In the genomic region with DNA sequence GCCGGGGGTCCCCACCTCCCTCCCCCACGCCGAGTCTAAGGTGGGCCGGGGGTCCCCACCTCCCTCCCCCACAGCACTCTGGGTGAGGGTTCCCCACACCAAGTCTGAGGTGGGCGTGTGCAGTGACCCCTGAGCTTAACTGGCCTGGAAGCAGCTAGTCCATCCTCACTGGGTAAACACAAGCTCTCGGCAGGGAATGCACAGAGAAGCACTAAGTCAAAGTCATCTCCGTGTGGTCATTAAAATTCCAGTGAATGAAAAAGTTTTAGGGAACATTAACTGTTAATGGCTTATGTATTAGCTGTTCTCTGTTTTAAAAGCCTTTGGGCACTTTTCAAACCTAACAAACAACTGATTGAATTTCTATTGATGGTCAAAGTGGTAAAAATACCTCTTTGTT, we compare ENCODE assay signal across 18 cellular contexts. TPM values are rescaled to one million over a fixed set of nuclear protein-coding genes. Genes with fewer than 3 reads are reported as not detected.
DNase-seq lines count a peak whose midpoint lies in the region; ATAC-seq and TF ChIP-seq lines count a peak whose summit lies in the region.
"Had no signal": no experiment of that assay in that cellular context is flagged by ENCODE, and none has a peak within 500 bp of the region (broad histone marks: within the 10 kb centered on the region; RNA-seq: fewer than 3 reads in every experiment).

No MANE protein-coding gene starts in this region.

- no peak for TF ChIP-seq POLR2A in ovary (IDR thresholded peaks at IDR 0.05)

- H3K27ac ChIP-seq in cardiac muscle cell (peak overlapping the region; percentile 82), ovary (peak overlapping the region; percentile 71 to 87), urinary bladder (ENCODE audit: low read depth) (peak overlapping the region; percentile 50), endodermal cell (ENCODE audit: low read depth, low read length) (no peak overlapping the region)

- H3K36me3 ChIP-seq in cardiac muscle cell (no peaks in the 10 kb centered on the region), ovary (no peaks in the 10 kb centered on the region), urinary bladder (ENCODE audit: insufficient read depth) (no peaks in the 10 kb centered on the region), endodermal cell (ENCODE audit: control insufficient read depth, insufficient read depth, low read length) (peaks cover 31% of the 10 kb centered on the region)

- peaks cover 25% of the 10 kb centered on the region for H3K4me1 Mint-ChIP-seq in nephron progenitor cell
- no peaks in the 10 kb centered on the region for H3K4me1 Mint-ChIP-seq in endodermal cell

- DNase-seq in cardiac muscle cell (ENCODE audit: low read depth in 1 of 2, low spot score in 1 of 2) = no peak
- no peak for DNase-seq in Right ventricle myocardium superior
- peak; percentile 36 for DNase-seq in fibroblast of villous mesenchyme (ENCODE audit: low read depth)
- no peak for DNase-seq in ovary
- DNase-seq in NCI-H2227 (lab: John Stamatoyannopoulos, UW; ENCODE audit: unreplicated experiment) = no peak
- no peak for DNase-seq in nephron progenitor cell
- DNase-seq in endodermal cell = no peak
- DNase-seq: activated T-cell treated with anti-CD3 and anti-CD28 coated beads, Interleukin-2, amount 50 U/mL, for 72 hours; anterior cingulate cortex; effector CD4-positive, alpha-beta T cell; GF-D8; H7; NCI-H187; NCI-H748 treated with DMSO at 0.1 percent for 48 hours; stimulated activated CD4-positive, alpha-beta T cell treated with anti-CD3 and anti-CD28 coated beads, Interleukin-4, amount 100 ng/mL, for 1 hour; T1000 had no signal

- H3K27ac Mint-ChIP-seq in nephron progenitor cell = no peak overlapping the region
- no peak overlapping the region for H3K27ac Mint-ChIP-seq in endodermal cell
- H3K27ac Mint-ChIP-seq: activated T-cell treated with anti-CD3 and anti-CD28 coated beads, Interleukin-2, amount 50 U/mL, for 72 hours; stimulated activated memory B cell treated with anti-CD40 and anti-IgM and Interleukin-4, amounts not matched to agents 10 μg/mL and 1 μg/mL and 100 μg/mL, for 72 hours had no signal

- peaks cover 20% of the 10 kb centered on the region for H3K4me1 ChIP-seq in cardiac muscle cell (ENCODE audit: low read depth)
- peaks cover 24% of the 10 kb centered on the region for H3K4me1 ChIP-seq in ovary (ENCODE audit: insufficient read depth)
- H3K4me1 ChIP-seq in urinary bladder (ENCODE audit: insufficient read depth) = no peaks in the 10 kb centered on the region
- H3K4me1 ChIP-seq in endodermal cell (ENCODE audit: control insufficient read depth, insufficient read depth, low read length) = no peaks in the 10 kb centered on the region

- H3K36me3 Mint-ChIP-seq in nephron progenitor cell (ENCODE audit: low read depth) = peaks cover 36% of the 10 kb centered on the region
- peaks cover 31% of the 10 kb centered on the region for H3K36me3 Mint-ChIP-seq in endodermal cell (ENCODE audit: low read depth)

- H3K27me3 Mint-ChIP-seq in nephron progenitor cell (ENCODE audit: low read depth, poor library complexity) = no peaks in the 10 kb centered on the region
- H3K27me3 Mint-ChIP-seq in endodermal cell (ENCODE audit: insufficient read depth) = no peaks in the 10 kb centered on the region
- H3K27me3 Mint-ChIP-seq: stimulated activated memory B cell treated with anti-CD40 and anti-IgM and Interleukin-4, amounts not matched to agents 10 μg/mL and 1 μg/mL and 100 μg/mL, for 72 hours had no signal

- no peak for ATAC-seq in Right ventricle myocardium superior (ENCODE audit: poor library complexity)
- ATAC-seq: activated T-cell treated with anti-CD3 and anti-CD28 coated beads, Interleukin-2, amount 50 U/mL, for 72 hours had no signal

- no peaks in the 10 kb centered on the region for H3K9me3 Mint-ChIP-seq in nephron progenitor cell
- H3K9me3 Mint-ChIP-seq in endodermal cell = no peaks in the 10 kb centered on the region
- H3K9me3 Mint-ChIP-seq: activated T-cell treated with anti-CD3 and anti-CD28 coated beads, Interleukin-2, amount 50 U/mL, for 72 hours; stimulated activated memory B cell treated with anti-CD40 and anti-IgM and Interleukin-4, amounts not matched to agents 10 μg/mL and 1 μg/mL and 100 μg/mL, for 72 hours had no signal

- no peaks in the 10 kb centered on the region for H3K27me3 ChIP-seq in cardiac muscle cell
- H3K27me3 ChIP-seq in ovary = no peaks in the 10 kb centered on the region
- no peaks in the 10 kb centered on the region for H3K27me3 ChIP-seq in endodermal cell (ENCODE audit: control insufficient read depth, insufficient read depth, low read length, poor library complexity, severe bottlenecking)

- H3K9me3 ChIP-seq in cardiac muscle cell (ENCODE audit: low read depth) (no peaks in the 10 kb centered on the region), ovary (no peaks in the 10 kb centered on the region), endodermal cell (ENCODE audit: control insufficient read depth, low read length) (no peaks in the 10 kb centered on the region)

- WGBS in ovary, 3 donors = 15 to 30% (median 19%) methylated on average over 7 of the region's 7 CpGs
- 42% methylated on average over 7 of the region's 7 CpGs for WGBS in urinary bladder
- 89 to 96% methylated on average over 3 to 7 of the region's 7 CpGs for WGBS in endodermal cell (ENCODE audit: insufficient coverage in 1 of 2, insufficient read length in 1 of 2), 2 experiments

- no peak for TF ChIP-seq EP300 in ovary (IDR thresholded peaks at IDR 0.05)

- H3K4me3 Mint-ChIP-seq in nephron progenitor cell (no peak overlapping the region), endodermal cell (no peak overlapping the region)
- H3K4me3 Mint-ChIP-seq: activated T-cell treated with anti-CD3 and anti-CD28 coated beads, Interleukin-2, amount 50 U/mL, for 72 hours; stimulated activated memory B cell treated with anti-CD40 and anti-IgM and Interleukin-4, amounts not matched to agents 10 μg/mL and 1 μg/mL and 100 μg/mL, for 72 hours had no signal

- TF ChIP-seq CTCF in cardiac muscle cell (IDR thresholded peaks at IDR 0.05; ENCODE audit: low read depth, low read length) (no peak), fibroblast of villous mesenchyme (IDR thresholded peaks at IDR 0.05; ENCODE audit: insufficient read depth, low read depth, low read length) (no peak), ovary (IDR thresholded peaks at IDR 0.05) (no peak), nephron progenitor cell (IDR thresholded peaks at IDR 0.05) (no peak), endodermal cell (conservative IDR thresholded peaks at IDR 0.05) (no peak)

- H3K4me3 ChIP-seq in cardiac muscle cell (no peak overlapping the region), fibroblast of villous mesenchyme (ENCODE audit: low read depth, low read length) (no peak overlapping the region), ovary (no peak overlapping the region), urinary bladder (ENCODE audit: low read depth, low read length) (no peak overlapping the region), endodermal cell (ENCODE audit: low read length) (no peak overlapping the region)

- intact Hi-C loops in Right ventricle myocardium superior (cut with DNase I) = loop anchor here (5.0 kb wide), 1 partner anchor 448 kb away; no protein-coding TSS in a partner anchor
- intact Hi-C loops in ovary (cut with DNase I) = loop anchor here in 2 of 4 donors (5.0 to 10.0 kb wide), 2 partner anchors 253 to 256 kb away; partner anchors contain the start of gene PDGFA (in 2 of the 2)

- H3K9ac ChIP-seq in endodermal cell (ENCODE audit: extremely low read depth, low read length, poor library complexity, severe bottlenecking) = no peak overlapping the region

RNA-seq across cellular contexts. Expression of gene PRKAR1B, which starts 43.7 kb away (rescaled TPM):
- total RNA-seq in cardiac muscle cell = 35.4 and 40.2 TPM in 2 replicates
- 32.8 and 48.6 TPM in 2 replicates for polyA plus RNA-seq in cardiac muscle cell
- total RNA-seq in Right ventricle myocardium superior = 16.5 TPM
- total RNA-seq in fibroblast of villous mesenchyme = 16.4 and 23.8 TPM in 2 replicates
- total RNA-seq in ovary = 10 to 100 TPM; 14.3 to 49.0 (median 42.9) TPM
- 10 to 100 TPM; 22.6 to 34.0 TPM for polyA plus RNA-seq in ovary
- 12.3 TPM for total RNA-seq in urinary bladder
- polyA plus RNA-seq in urinary bladder = 13.7 TPM
- 10 to 100 TPM; 33.5 to 43.2 TPM for total RNA-seq in endodermal cell
- polyA plus RNA-seq in endodermal cell (2013, experiment 1 of 2) = 12.8 TPM
- polyA plus RNA-seq in endodermal cell (2013, experiment 2 of 2) = 12.0 TPM

RNA-seq across cellular contexts. Expression of gene DNAAF5, which starts 44.3 kb away (rescaled TPM):
- total RNA-seq in cardiac muscle cell = 76.7 and 93.8 TPM in 2 replicates
- 32.7 and 51.9 TPM in 2 replicates for polyA plus RNA-seq in cardiac muscle cell
- 19.3 TPM for total RNA-seq in Right ventricle myocardium superior
- 30.0 and 32.8 TPM in 2 replicates for total RNA-seq in fibroblast of villous mesenchyme
- total RNA-seq in ovary = 10 to 100 TPM; 16.3 to 41.0 (median 26.0) TPM
- polyA plus RNA-seq in ovary = 10 to 100 TPM; 12.9 to 14.7 TPM
- 10.6 TPM for total RNA-seq in urinary bladder
- 20.9 TPM for polyA plus RNA-seq in urinary bladder
- total RNA-seq in endodermal cell = 10 to 100 TPM; 54.2 to 54.3 TPM
- polyA plus RNA-seq in endodermal cell (2013, experiment 1 of 2) = 28.7 TPM
- 27.9 TPM for polyA plus RNA-seq in endodermal cell (2013, experiment 2 of 2)
